Comparison of ENCODE assay signal across 1 cellular context in the genomic region with DNA sequence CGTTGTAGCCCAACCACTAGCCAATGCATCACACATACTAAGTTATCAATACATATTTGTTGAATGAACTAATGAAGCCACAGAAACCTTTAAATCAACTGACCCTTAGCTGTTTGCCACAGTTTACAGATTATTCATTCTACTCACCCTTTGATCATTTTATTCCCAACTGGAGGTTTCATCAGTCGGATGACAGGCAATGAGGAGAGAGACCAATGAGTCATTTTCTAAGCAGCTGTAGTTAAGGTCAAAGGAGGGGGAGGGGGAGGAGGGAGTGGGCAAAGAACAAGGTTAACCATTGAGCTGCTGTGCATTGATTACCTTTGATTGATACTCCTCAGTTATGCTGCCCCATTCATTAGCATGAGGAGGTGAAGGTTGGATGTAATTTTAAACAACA.
TF ChIP-seq lines count a peak whose summit lies in the region.

No MANE protein-coding gene starts in this region.

TF ChIP-seq in WTC11, 78 proteins besides CTCF, POLR2A, EP300 and RAD21 (continued from another document):
- TF ChIP-seq AFF4 (CRISPR knock-in tag; IDR thresholded peaks at IDR 0.05; ENCODE audit: borderline replicate concordance) (no peak), CDX4 (CRISPR knock-in tag; IDR thresholded peaks at IDR 0.05; ENCODE audit: borderline replicate concordance) (no peak), MAX (CRISPR knock-in tag; IDR thresholded peaks at IDR 0.05) (no peak), NR3C1 (CRISPR knock-in tag; conservative IDR thresholded peaks at IDR 0.05; ENCODE audit: low read depth) (no peak), GRHL2 (CRISPR knock-in tag; IDR thresholded peaks at IDR 0.05; ENCODE audit: insufficient replicate concordance, severe bottlenecking) (no peak), ZNF317 (CRISPR knock-in tag; IDR thresholded peaks at IDR 0.05; ENCODE audit: borderline replicate concordance, low read depth) (no peak)
- TF ChIP-seq, protein P1, sequence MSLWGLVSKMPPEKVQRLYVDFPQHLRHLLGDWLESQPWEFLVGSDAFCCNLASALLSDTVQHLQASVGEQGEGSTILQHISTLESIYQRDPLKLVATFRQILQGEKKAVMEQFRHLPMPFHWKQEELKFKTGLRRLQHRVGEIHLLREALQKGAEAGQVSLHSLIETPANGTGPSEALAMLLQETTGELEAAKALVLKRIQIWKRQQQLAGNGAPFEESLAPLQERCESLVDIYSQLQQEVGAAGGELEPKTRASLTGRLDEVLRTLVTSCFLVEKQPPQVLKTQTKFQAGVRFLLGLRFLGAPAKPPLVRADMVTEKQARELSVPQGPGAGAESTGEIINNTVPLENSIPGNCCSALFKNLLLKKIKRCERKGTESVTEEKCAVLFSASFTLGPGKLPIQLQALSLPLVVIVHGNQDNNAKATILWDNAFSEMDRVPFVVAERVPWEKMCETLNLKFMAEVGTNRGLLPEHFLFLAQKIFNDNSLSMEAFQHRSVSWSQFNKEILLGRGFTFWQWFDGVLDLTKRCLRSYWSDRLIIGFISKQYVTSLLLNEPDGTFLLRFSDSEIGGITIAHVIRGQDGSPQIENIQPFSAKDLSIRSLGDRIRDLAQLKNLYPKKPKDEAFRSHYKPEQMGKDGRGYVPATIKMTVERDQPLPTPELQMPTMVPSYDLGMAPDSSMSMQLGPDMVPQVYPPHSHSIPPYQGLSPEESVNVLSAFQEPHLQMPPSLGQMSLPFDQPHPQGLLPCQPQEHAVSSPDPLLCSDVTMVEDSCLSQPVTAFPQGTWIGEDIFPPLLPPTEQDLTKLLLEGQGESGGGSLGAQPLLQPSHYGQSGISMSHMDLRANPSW (CRISPR knock-in tag; conservative IDR thresholded peaks at IDR 0.05; ENCODE audit: low read depth), result no peak
- TF ChIP-seq, protein P2, sequence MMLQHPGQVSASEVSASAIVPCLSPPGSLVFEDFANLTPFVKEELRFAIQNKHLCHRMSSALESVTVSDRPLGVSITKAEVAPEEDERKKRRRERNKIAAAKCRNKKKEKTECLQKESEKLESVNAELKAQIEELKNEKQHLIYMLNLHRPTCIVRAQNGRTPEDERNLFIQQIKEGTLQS (CRISPR knock-in tag; conservative IDR thresholded peaks at IDR 0.05), result no peak
